ENCODE assay signal across 9 cellular contexts in genomic region chrX:1212532-1212931, GRCh38. TPM values are rescaled to one million over a fixed set of nuclear protein-coding genes. Genes with fewer than 3 reads are reported as not detected.
DNase-seq lines count a peak whose midpoint lies in the region; ATAC-seq and TF ChIP-seq lines count a peak whose summit lies in the region.
"Had no signal": no experiment of that assay in that cellular context is flagged by ENCODE, and none has a peak within 500 bp of the region (broad histone marks: within the 10 kb centered on the region; RNA-seq: fewer than 3 reads in every experiment).

CRLF2 (minus strand) TSS chrX:1212649; CDS start chrX:1212634, 15 bp downstream.

- TF ChIP-seq EP300 in SK-N-SH (IDR thresholded peaks at IDR 0.05; ENCODE audit: borderline replicate concordance in 1 of 2, low read depth in 1 of 2, low read length in 1 of 2), result no peak

- WGBS in SK-N-SH (ENCODE audit: low lambda C conversion rate), result 7% methylated on average over 5 of the region's 5 CpGs

- H3K9me3 Mint-ChIP-seq in natural killer cell treated with Interleukin-12 subunit alpha and Interleukin-12 subunit beta and Interleukin-15 and Interleukin-18, amount 100 ng/mL, for 72 hours, result peaks cover 5% of the 10 kb centered on the region
- H3K9me3 Mint-ChIP-seq in natural killer cell, result peaks cover 6% of the 10 kb centered on the region in 2 donors
- H3K9me3 Mint-ChIP-seq in activated CD4-positive, alpha-beta memory T cell treated with anti-CD3 and anti-CD28 coated beads for 36 hours, result no peaks in the 10 kb centered on the region

- no peaks in the 10 kb centered on the region for H3K9me3 ChIP-seq in upper lobe of right lung
- H3K9me3 ChIP-seq in SK-N-SH, result no peaks in the 10 kb centered on the region

- no peak within 1 kb of the TSS for H3K4me3 ChIP-seq in upper lobe of right lung
- no peak within 1 kb of the TSS for H3K4me3 ChIP-seq in coronary artery
- H3K4me3 ChIP-seq in SK-N-SH (ENCODE audit: low read depth in 2 of 2, low read length in 1 of 2), result no peak within 1 kb of the TSS

- H3K9me2 ChIP-seq in SK-N-SH, result no peaks in the 10 kb centered on the region

- no peak within 1 kb of the TSS for H3K9ac ChIP-seq in SK-N-SH

- H3K4me2 ChIP-seq in SK-N-SH, result no peak within 1 kb of the TSS

- H3K27me3 ChIP-seq in upper lobe of right lung (no peaks in the 10 kb centered on the region), SK-N-SH (ENCODE audit: insufficient read depth) (peaks cover 14% of the 10 kb centered on the region; the same call in 1 of the 2 replicates)

- no peaks in the 10 kb centered on the region for H3F3A ChIP-seq in SK-N-SH (replicated peaks; ENCODE audit: insufficient read depth)

- H3K4me3 Mint-ChIP-seq in natural killer cell treated with Interleukin-12 subunit alpha and Interleukin-12 subunit beta and Interleukin-15 and Interleukin-18, amount 100 ng/mL, for 72 hours, result peak within 1 kb of the TSS; percentile 66
- H3K4me3 Mint-ChIP-seq in natural killer cell, result no peak within 1 kb of the TSS
- peak within 1 kb of the TSS; percentile 61 for H3K4me3 Mint-ChIP-seq in activated CD4-positive, alpha-beta memory T cell treated with anti-CD3 and anti-CD28 coated beads for 36 hours

- no peak within 1 kb of the TSS for H3K27ac ChIP-seq in upper lobe of right lung
- H3K27ac ChIP-seq in coronary artery, result no peak within 1 kb of the TSS
- H3K27ac ChIP-seq in SK-N-SH (ENCODE audit: low read depth in 2 of 2, low read length in 1 of 2), result no peak within 1 kb of the TSS

- intact Hi-C loops in natural killer cell (cut with micrococcal nuclease) (no loop called here), upper lobe of right lung (cut with DNase I) (no loop called here)
- intact Hi-C loops in activated CD4-positive, alpha-beta memory T cell treated with anti-CD3 and anti-CD28 coated beads for 36 hours (cut with micrococcal nuclease), result loop anchor here (2.0 kb wide), 1 partner anchor 180 kb away; the partner anchor contains the start of gene SLC25A6

- peaks cover 13 to 30% of the 10 kb centered on the region in 2 donors for H3K4me1 Mint-ChIP-seq in natural killer cell treated with Interleukin-12 subunit alpha and Interleukin-12 subunit beta and Interleukin-15 and Interleukin-18, amount 100 ng/mL, for 72 hours (ENCODE audit: low read depth in 2 of 2)
- H3K4me1 Mint-ChIP-seq in natural killer cell, result peaks cover 10 to 27% of the 10 kb centered on the region in 2 donors
- peaks cover 37% of the 10 kb centered on the region for H3K4me1 Mint-ChIP-seq in activated CD4-positive, alpha-beta memory T cell treated with anti-CD3 and anti-CD28 coated beads for 36 hours (ENCODE audit: low read depth)

- CTCF ChIA-PET in activated CD4-positive, alpha-beta memory T cell treated with anti-CD3 and anti-CD28 coated beads for 36 hours (lab: Charles Lee), result no interaction called here
- CTCF ChIA-PET in SK-N-SH (lab: Yijun Ruan, JAX), result no interaction called here

- H3K27me3 Mint-ChIP-seq in natural killer cell treated with Interleukin-12 subunit alpha and Interleukin-12 subunit beta and Interleukin-15 and Interleukin-18, amount 100 ng/mL, for 72 hours, result peaks cover 21 to 24% of the 10 kb centered on the region in 2 donors
- H3K27me3 Mint-ChIP-seq in natural killer cell (ENCODE audit: low read depth in 2 of 2), result peaks cover 0 to 15% of the 10 kb centered on the region in 2 donors
- peaks cover 8% of the 10 kb centered on the region for H3K27me3 Mint-ChIP-seq in activated CD4-positive, alpha-beta memory T cell treated with anti-CD3 and anti-CD28 coated beads for 36 hours

- no peak for TF ChIP-seq CTCF in natural killer cell (IDR thresholded peaks at IDR 0.05)
- TF ChIP-seq CTCF in upper lobe of right lung (IDR thresholded peaks at IDR 0.05), result no peak
- no peak for TF ChIP-seq CTCF in coronary artery (IDR thresholded peaks at IDR 0.05)
- TF ChIP-seq CTCF in SK-N-SH (IDR thresholded peaks at IDR 0.05), result no peak

- no peak for TF ChIP-seq RAD21 in SK-N-SH (IDR thresholded peaks at IDR 0.05; ENCODE audit: low read length)

- POLR2A ChIA-PET in activated CD4-positive, alpha-beta memory T cell treated with anti-CD3 and anti-CD28 coated beads for 36 hours (lab: Charles Lee), result no interaction called here
- POLR2A ChIA-PET in SK-N-SH (lab: Yijun Ruan, JAX), result no interaction called here

- no peak within 1 kb of the TSS for H2AFZ ChIP-seq in SK-N-SH (ENCODE audit: low read depth)

- DNase-seq in natural killer cell treated with Interleukin-12 subunit alpha and Interleukin-12 subunit beta and Interleukin-15 and Interleukin-18, amount 100 ng/mL, for 72 hours (ENCODE audit: low spot score), result no peak
- no peak for DNase-seq in natural killer cell
- peak; percentile 61 for DNase-seq in activated CD4-positive, alpha-beta memory T cell treated with anti-CD3 and anti-CD28 coated beads for 36 hours
- DNase-seq in upper lobe of right lung, result no peak
- no peak for DNase-seq in coronary artery (ENCODE audit: low spot score)
- DNase-seq in SK-N-SH, result no peak

- ATAC-seq in natural killer cell treated with Interleukin-12 subunit alpha and Interleukin-12 subunit beta and Interleukin-15 and Interleukin-18, amount 100 ng/mL, for 72 hours, result peak; percentile 57 to 74
- no peak for ATAC-seq in natural killer cell
- ATAC-seq in HG03442 (IDR thresholded peaks at IDR 0.05; ENCODE audit: unreplicated experiment), result peak; percentile 72
- ATAC-seq in upper lobe of right lung, result peak; percentile 12
- ATAC-seq in GM21515 (IDR thresholded peaks at IDR 0.05; ENCODE audit: unreplicated experiment), result no peak

- H4K20me1 ChIP-seq in SK-N-SH (ENCODE audit: insufficient read depth), result no peaks in the 10 kb centered on the region

- H3K27ac Mint-ChIP-seq in natural killer cell treated with Interleukin-12 subunit alpha and Interleukin-12 subunit beta and Interleukin-15 and Interleukin-18, amount 100 ng/mL, for 72 hours, result no peak within 1 kb of the TSS
- H3K27ac Mint-ChIP-seq in natural killer cell, result peak within 1 kb of the TSS in 1 of 2 donors; percentile 36
- H3K27ac Mint-ChIP-seq in activated CD4-positive, alpha-beta memory T cell treated with anti-CD3 and anti-CD28 coated beads for 36 hours, result peak within 1 kb of the TSS; percentile 81

- H3K79me2 ChIP-seq in SK-N-SH (ENCODE audit: insufficient read depth), result no peaks in the 10 kb centered on the region

- H3K4me1 ChIP-seq in upper lobe of right lung, result no peaks in the 10 kb centered on the region
- H3K4me1 ChIP-seq in SK-N-SH (ENCODE audit: control insufficient read depth in 1 of 2, insufficient read depth in 2 of 2, low read depth in 1 of 2, low read length in 1 of 2), result no peaks in the 10 kb centered on the region

- H3K36me3 Mint-ChIP-seq in natural killer cell treated with Interleukin-12 subunit alpha and Interleukin-12 subunit beta and Interleukin-15 and Interleukin-18, amount 100 ng/mL, for 72 hours, result no peaks in the 10 kb centered on the region
- H3K36me3 Mint-ChIP-seq in natural killer cell, result no peaks in the 10 kb centered on the region
- peaks cover 2% of the 10 kb centered on the region for H3K36me3 Mint-ChIP-seq in activated CD4-positive, alpha-beta memory T cell treated with anti-CD3 and anti-CD28 coated beads for 36 hours

- H3K36me3 ChIP-seq in upper lobe of right lung (no peaks in the 10 kb centered on the region), SK-N-SH (replicated peaks in 1 of 2; ENCODE audit: control insufficient read depth in 1 of 2, insufficient read depth in 2 of 2, low read length in 1 of 2) (no peaks in the 10 kb centered on the region)

TF ChIP-seq in SK-N-SH, 30 proteins besides CTCF, POLR2A, EP300 and RAD21 (continues in another document):
- no peak for TF ChIP-seq NFIC (IDR thresholded peaks at IDR 0.05; ENCODE audit: borderline replicate concordance)
- no peak for TF ChIP-seq FOXJ3 (CRISPR knock-in tag; IDR thresholded peaks at IDR 0.05)
- no peak for TF ChIP-seq SMC3 (IDR thresholded peaks at IDR 0.05; ENCODE audit: low read depth, low read length)
- TF ChIP-seq SIN3A (IDR thresholded peaks at IDR 0.05; ENCODE audit: borderline replicate concordance, low read depth, low read length), result no peak
- no peak for TF ChIP-seq REST (IDR thresholded peaks at IDR 0.05; ENCODE audit: low read depth, low read length)
- TF ChIP-seq TCF12 (IDR thresholded peaks at IDR 0.05), result no peak

RNA-seq across cellular contexts. Expression of gene CRLF2, which starts in this region (rescaled TPM):
- 1 to 10 TPM in 1 of 2 donors, not detected in 1; 2.3 TPM for total RNA-seq in natural killer cell treated with Interleukin-12 subunit alpha and Interleukin-12 subunit beta and Interleukin-15 and Interleukin-18, amount 100 ng/mL, for 72 hours
- total RNA-seq in natural killer cell (1 to 10 TPM in 1 of 3 donors, not detected in 2; 1.3 TPM), upper lobe of right lung (1.2 TPM)
- total RNA-seq in activated CD4-positive, alpha-beta memory T cell treated with anti-CD3 and anti-CD28 coated beads for 36 hours, result 1 to 10 TPM in 1 of 2 experiments, under 1 TPM in 1; 0.44 to 1.3 TPM
- not detected in 2 replicates for polyA plus RNA-seq in SK-N-SH (2012; rRNA removed)
- polyA plus RNA-seq in SK-N-SH (2012; cell fraction: cytosol; rRNA removed), result not detected in 2 replicates
- polyA plus RNA-seq in SK-N-SH (2012; cell fraction: nucleus; rRNA removed), result not detected in 2 replicates
- total RNA-seq: activated CD8-positive, alpha-beta memory T cell treated with anti-CD3 and anti-CD28 coated beads for 36 hours had no signal

Comparison
In these comparisons a context has a peak if more than half of its experiments do, and no peak if none do; other contexts are left out.
1. ATAC-seq: peak in natural killer cell treated with Interleukin-12 subunit alpha and Interleukin-12 subunit beta and Interleukin-15 and Interleukin-18, amount 100 ng/mL, for 72 hours (2 of 2), HG03442 (single experiment) and upper lobe of right lung (single experiment); none in natural killer cell (0 of 3) and GM21515 (single experiment).